Comparison of ENCODE assay signal across 1 cellular context in the genomic region with DNA sequence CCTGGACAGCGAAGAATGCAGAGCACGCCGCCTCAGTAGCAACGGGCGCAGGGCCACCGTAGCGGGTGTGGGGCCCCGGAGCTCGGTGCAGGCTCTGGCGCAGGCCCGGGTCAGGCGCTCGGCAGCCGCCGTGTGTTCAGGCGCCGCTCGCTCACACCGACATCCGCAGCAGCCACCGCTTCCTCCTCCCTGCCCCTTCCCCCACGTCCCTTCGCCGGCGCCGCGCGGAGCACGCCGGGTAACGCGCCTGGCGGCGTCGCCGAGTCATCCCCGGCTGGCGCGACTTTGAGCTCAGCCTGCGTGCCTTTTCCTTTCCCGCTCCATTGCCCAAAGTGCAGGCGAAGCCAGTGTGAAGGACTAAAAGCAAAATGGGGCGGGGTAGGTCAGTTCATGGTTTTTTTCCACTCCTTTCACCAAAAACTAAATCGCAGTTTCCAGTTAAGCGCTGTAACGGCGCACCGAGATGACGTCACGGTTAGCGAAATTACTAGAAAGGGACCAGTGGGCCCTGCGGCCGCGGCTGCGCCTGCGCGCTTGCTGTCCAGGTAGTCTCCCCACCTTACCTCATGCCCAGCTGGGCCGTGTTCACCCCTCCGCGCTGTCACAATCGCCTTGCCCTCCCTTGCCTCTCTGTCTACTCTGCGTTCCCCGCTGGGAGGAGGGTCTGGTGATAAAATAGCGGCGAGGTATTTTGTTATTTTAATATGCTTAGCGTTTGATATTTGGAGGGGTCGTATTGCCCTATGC.
TF ChIP-seq lines count a peak whose summit lies in the region.

UBQLN1 (minus strand) TSS at position 191 of the 747 bp plus-strand sequence. CDS start 279 bp downstream, outside the sequence.

TF ChIP-seq in WTC11, 78 proteins besides CTCF, POLR2A, EP300 and RAD21 (continued from another document and continues in another):
- TF ChIP-seq ZNF532 (CRISPR knock-in tag; IDR thresholded peaks at IDR 0.05; ENCODE audit: borderline replicate concordance) = 0 out of 2 replicates have a peak, but pooled peaks have one; percentile 49
- TF ChIP-seq ZNF396 (CRISPR knock-in tag; IDR thresholded peaks at IDR 0.05; ENCODE audit: borderline replicate concordance) = no peak
- no peak for TF ChIP-seq MXD4 (CRISPR knock-in tag; IDR thresholded peaks at IDR 0.05; ENCODE audit: borderline replicate concordance)
- TF ChIP-seq ZNF263 (CRISPR knock-in tag; IDR thresholded peaks at IDR 0.05; ENCODE audit: low read depth) = no peak
- peak; percentile 74; the same call in 1 of the 2 replicates for TF ChIP-seq ATF1 (CRISPR knock-in tag; IDR thresholded peaks at IDR 0.05)
- no peak for TF ChIP-seq KAT7 (CRISPR knock-in tag; IDR thresholded peaks at IDR 0.05; ENCODE audit: borderline replicate concordance)
- peak; percentile 77 for TF ChIP-seq SP1 (CRISPR knock-in tag; conservative IDR thresholded peaks at IDR 0.05)
- TF ChIP-seq GABPB1 (CRISPR knock-in tag; IDR thresholded peaks at IDR 0.05) = 0 out of 2 replicates have a peak, but pooled peaks have one; percentile 23
- TF ChIP-seq ZNF121 (CRISPR knock-in tag; IDR thresholded peaks at IDR 0.05) = no peak
- TF ChIP-seq TEAD1 (CRISPR knock-in tag; IDR thresholded peaks at IDR 0.05) = peak; percentile 62
- TF ChIP-seq, protein P1, sequence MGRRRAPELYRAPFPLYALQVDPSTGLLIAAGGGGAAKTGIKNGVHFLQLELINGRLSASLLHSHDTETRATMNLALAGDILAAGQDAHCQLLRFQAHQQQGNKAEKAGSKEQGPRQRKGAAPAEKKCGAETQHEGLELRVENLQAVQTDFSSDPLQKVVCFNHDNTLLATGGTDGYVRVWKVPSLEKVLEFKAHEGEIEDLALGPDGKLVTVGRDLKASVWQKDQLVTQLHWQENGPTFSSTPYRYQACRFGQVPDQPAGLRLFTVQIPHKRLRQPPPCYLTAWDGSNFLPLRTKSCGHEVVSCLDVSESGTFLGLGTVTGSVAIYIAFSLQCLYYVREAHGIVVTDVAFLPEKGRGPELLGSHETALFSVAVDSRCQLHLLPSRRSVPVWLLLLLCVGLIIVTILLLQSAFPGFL (CRISPR knock-in tag; IDR thresholded peaks at IDR 0.05; ENCODE audit: borderline replicate concordance) = no peak
- no peak for TF ChIP-seq ERG (CRISPR knock-in tag; IDR thresholded peaks at IDR 0.05)
- peak; percentile 19; the same call in 1 of the 2 replicates for TF ChIP-seq ATF2 (CRISPR knock-in tag; IDR thresholded peaks at IDR 0.05; ENCODE audit: borderline replicate concordance, low read depth)
- TF ChIP-seq ZNF317 (CRISPR knock-in tag; IDR thresholded peaks at IDR 0.05; ENCODE audit: borderline replicate concordance, low read depth) = peak; percentile 42; the same call in 1 of the 2 replicates
- TF ChIP-seq ESRRA (CRISPR knock-in tag; IDR thresholded peaks at IDR 0.05; ENCODE audit: borderline replicate concordance) = no peak
- peak; percentile 87; the same call in 1 of the 2 replicates for TF ChIP-seq MYBL2 (CRISPR knock-in tag; IDR thresholded peaks at IDR 0.05)
- TF ChIP-seq OVOL2 (CRISPR knock-in tag; IDR thresholded peaks at IDR 0.05; ENCODE audit: borderline replicate concordance) = no peak
- no peak for TF ChIP-seq ZSCAN18 (CRISPR knock-in tag; IDR thresholded peaks at IDR 0.05)
- peak; percentile 98 for TF ChIP-seq CREM (CRISPR knock-in tag; IDR thresholded peaks at IDR 0.05)
- TF ChIP-seq, protein P2, sequence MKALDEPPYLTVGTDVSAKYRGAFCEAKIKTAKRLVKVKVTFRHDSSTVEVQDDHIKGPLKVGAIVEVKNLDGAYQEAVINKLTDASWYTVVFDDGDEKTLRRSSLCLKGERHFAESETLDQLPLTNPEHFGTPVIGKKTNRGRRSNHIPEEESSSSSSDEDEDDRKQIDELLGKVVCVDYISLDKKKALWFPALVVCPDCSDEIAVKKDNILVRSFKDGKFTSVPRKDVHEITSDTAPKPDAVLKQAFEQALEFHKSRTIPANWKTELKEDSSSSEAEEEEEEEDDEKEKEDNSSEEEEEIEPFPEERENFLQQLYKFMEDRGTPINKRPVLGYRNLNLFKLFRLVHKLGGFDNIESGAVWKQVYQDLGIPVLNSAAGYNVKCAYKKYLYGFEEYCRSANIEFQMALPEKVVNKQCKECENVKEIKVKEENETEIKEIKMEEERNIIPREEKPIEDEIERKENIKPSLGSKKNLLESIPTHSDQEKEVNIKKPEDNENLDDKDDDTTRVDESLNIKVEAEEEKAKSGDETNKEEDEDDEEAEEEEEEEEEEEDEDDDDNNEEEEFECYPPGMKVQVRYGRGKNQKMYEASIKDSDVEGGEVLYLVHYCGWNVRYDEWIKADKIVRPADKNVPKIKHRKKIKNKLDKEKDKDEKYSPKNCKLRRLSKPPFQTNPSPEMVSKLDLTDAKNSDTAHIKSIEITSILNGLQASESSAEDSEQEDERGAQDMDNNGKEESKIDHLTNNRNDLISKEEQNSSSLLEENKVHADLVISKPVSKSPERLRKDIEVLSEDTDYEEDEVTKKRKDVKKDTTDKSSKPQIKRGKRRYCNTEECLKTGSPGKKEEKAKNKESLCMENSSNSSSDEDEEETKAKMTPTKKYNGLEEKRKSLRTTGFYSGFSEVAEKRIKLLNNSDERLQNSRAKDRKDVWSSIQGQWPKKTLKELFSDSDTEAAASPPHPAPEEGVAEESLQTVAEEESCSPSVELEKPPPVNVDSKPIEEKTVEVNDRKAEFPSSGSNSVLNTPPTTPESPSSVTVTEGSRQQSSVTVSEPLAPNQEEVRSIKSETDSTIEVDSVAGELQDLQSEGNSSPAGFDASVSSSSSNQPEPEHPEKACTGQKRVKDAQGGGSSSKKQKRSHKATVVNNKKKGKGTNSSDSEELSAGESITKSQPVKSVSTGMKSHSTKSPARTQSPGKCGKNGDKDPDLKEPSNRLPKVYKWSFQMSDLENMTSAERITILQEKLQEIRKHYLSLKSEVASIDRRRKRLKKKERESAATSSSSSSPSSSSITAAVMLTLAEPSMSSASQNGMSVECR (CRISPR knock-in tag; IDR thresholded peaks at IDR 0.05; ENCODE audit: borderline replicate concordance) = no peak
- TF ChIP-seq, protein P3, sequence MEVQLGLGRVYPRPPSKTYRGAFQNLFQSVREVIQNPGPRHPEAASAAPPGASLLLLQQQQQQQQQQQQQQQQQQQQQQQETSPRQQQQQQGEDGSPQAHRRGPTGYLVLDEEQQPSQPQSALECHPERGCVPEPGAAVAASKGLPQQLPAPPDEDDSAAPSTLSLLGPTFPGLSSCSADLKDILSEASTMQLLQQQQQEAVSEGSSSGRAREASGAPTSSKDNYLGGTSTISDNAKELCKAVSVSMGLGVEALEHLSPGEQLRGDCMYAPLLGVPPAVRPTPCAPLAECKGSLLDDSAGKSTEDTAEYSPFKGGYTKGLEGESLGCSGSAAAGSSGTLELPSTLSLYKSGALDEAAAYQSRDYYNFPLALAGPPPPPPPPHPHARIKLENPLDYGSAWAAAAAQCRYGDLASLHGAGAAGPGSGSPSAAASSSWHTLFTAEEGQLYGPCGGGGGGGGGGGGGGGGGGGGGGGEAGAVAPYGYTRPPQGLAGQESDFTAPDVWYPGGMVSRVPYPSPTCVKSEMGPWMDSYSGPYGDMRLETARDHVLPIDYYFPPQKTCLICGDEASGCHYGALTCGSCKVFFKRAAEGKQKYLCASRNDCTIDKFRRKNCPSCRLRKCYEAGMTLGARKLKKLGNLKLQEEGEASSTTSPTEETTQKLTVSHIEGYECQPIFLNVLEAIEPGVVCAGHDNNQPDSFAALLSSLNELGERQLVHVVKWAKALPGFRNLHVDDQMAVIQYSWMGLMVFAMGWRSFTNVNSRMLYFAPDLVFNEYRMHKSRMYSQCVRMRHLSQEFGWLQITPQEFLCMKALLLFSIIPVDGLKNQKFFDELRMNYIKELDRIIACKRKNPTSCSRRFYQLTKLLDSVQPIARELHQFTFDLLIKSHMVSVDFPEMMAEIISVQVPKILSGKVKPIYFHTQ (CRISPR knock-in tag; IDR thresholded peaks at IDR 0.05) = no peak; the same call in 1 of the 2 replicates
- TF ChIP-seq SMAD3 (CRISPR knock-in tag; IDR thresholded peaks at IDR 0.05; ENCODE audit: borderline replicate concordance) = no peak
- TF ChIP-seq, protein P4, sequence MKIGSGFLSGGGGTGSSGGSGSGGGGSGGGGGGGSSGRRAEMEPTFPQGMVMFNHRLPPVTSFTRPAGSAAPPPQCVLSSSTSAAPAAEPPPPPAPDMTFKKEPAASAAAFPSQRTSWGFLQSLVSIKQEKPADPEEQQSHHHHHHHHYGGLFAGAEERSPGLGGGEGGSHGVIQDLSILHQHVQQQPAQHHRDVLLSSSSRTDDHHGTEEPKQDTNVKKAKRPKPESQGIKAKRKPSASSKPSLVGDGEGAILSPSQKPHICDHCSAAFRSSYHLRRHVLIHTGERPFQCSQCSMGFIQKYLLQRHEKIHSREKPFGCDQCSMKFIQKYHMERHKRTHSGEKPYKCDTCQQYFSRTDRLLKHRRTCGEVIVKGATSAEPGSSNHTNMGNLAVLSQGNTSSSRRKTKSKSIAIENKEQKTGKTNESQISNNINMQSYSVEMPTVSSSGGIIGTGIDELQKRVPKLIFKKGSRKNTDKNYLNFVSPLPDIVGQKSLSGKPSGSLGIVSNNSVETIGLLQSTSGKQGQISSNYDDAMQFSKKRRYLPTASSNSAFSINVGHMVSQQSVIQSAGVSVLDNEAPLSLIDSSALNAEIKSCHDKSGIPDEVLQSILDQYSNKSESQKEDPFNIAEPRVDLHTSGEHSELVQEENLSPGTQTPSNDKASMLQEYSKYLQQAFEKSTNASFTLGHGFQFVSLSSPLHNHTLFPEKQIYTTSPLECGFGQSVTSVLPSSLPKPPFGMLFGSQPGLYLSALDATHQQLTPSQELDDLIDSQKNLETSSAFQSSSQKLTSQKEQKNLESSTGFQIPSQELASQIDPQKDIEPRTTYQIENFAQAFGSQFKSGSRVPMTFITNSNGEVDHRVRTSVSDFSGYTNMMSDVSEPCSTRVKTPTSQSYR (CRISPR knock-in tag; IDR thresholded peaks at IDR 0.05) = peak; percentile 96
- 0 out of 2 replicates have a peak, but pooled peaks have one; percentile 36 for TF ChIP-seq NR2C2 (CRISPR knock-in tag; IDR thresholded peaks at IDR 0.05)
- peak; percentile 99 for TF ChIP-seq NFE2L1 (CRISPR knock-in tag; IDR thresholded peaks at IDR 0.05)
- peak; percentile 92 for TF ChIP-seq FOXK1 (CRISPR knock-in tag; IDR thresholded peaks at IDR 0.05)
- no peak for TF ChIP-seq PRRX2 (CRISPR knock-in tag; IDR thresholded peaks at IDR 0.05)
- no peak for TF ChIP-seq IRF1 (CRISPR knock-in tag; IDR thresholded peaks at IDR 0.05)
